In genomic region chr1:35269190-35269988, GRCh38 we compare ENCODE assay signal across 1 cellular context.
TF ChIP-seq lines count a peak whose summit lies in the region.

No MANE protein-coding gene starts in this region.

TF ChIP-seq in K562, 482 proteins besides CTCF, POLR2A, EP300 and RAD21 (continued from another document):
- TF ChIP-seq ZHX1 (conservative IDR thresholded peaks at IDR 0.05; ENCODE audit: low read length) = no peak
- TF ChIP-seq ZMIZ1 (IDR thresholded peaks at IDR 0.05; ENCODE audit: low read depth in 2 of 2, low read length in 2 of 2) = peak in 1 of 2 experiments; percentile 3; a peak in 1 of 4 replicates
- TF ChIP-seq CEBPB (tag; IDR thresholded peaks at IDR 0.05) = peak; percentile 98
- TF ChIP-seq HDAC2 (IDR thresholded peaks at IDR 0.05) = 0 out of 2 replicates have a peak, but pooled peaks have one; percentile 46
- TF ChIP-seq ZBTB40 (IDR thresholded peaks at IDR 0.05) = peak; percentile 39; the same call in 1 of the 2 replicates
- no peak for TF ChIP-seq ZBTB40 (CRISPR knock-in tag; IDR thresholded peaks at IDR 0.05)
- peak; percentile 51 for TF ChIP-seq DACH1 (IDR thresholded peaks at IDR 0.05; ENCODE audit: partially characterized antibody)
- TF ChIP-seq ARNT (IDR thresholded peaks at IDR 0.05) = no peak; a peak in 1 of 4 replicates
- TF ChIP-seq DPF2 (IDR thresholded peaks at IDR 0.05) = peak; percentile 27; the same call in 1 of the 2 replicates
- TF ChIP-seq IFI16 (CRISPR knock-in tag; IDR thresholded peaks at IDR 0.05) = no peak
- no peak for TF ChIP-seq GTF2F1 (IDR thresholded peaks at IDR 0.05; ENCODE audit: low read depth, low read length)
- TF ChIP-seq RBBP5 (IDR thresholded peaks at IDR 0.05; ENCODE audit: borderline replicate concordance, insufficient read depth, low read length, poor library complexity, severe bottlenecking) = peak; percentile 44
- TF ChIP-seq KAT8 (IDR thresholded peaks at IDR 0.05; ENCODE audit: low read depth) = no peak
- peak; percentile 57 for TF ChIP-seq ETV1 (tag; conservative IDR thresholded peaks at IDR 0.05; ENCODE audit: low read depth)
- TF ChIP-seq GATAD2A (IDR thresholded peaks at IDR 0.05) = 0 out of 2 replicates have a peak, but pooled peaks have one; percentile 59
- no peak for TF ChIP-seq HES1 (IDR thresholded peaks at IDR 0.05; ENCODE audit: low read depth)
- no peak for TF ChIP-seq ZNF140 (CRISPR knock-in tag; IDR thresholded peaks at IDR 0.05)
- no peak for TF ChIP-seq AFF1 (IDR thresholded peaks at IDR 0.05; ENCODE audit: low read depth in 1 of 2, partially characterized antibody in 2 of 2)
- no peak for TF ChIP-seq HEY1 (CRISPR knock-in tag; IDR thresholded peaks at IDR 0.05; ENCODE audit: borderline replicate concordance)
- TF ChIP-seq RCOR1 (IDR thresholded peaks at IDR 0.05; ENCODE audit: borderline replicate concordance in 1 of 2, low read depth in 2 of 2, low read length in 2 of 2) = 0 out of 4 replicates have a peak, but pooled peaks of 1 of the 2 experiments have one; percentile 23
- TF ChIP-seq RBM22 (IDR thresholded peaks at IDR 0.05; ENCODE audit: low read depth, low read length, poor library complexity, severe bottlenecking) = peak; percentile 37
- peak; percentile 17 for TF ChIP-seq CHD1 (IDR thresholded peaks at IDR 0.05; ENCODE audit: low read length)
- peak; percentile 24 for TF ChIP-seq PHF20 (IDR thresholded peaks at IDR 0.05; ENCODE audit: partially characterized antibody)
- TF ChIP-seq KDM1A (IDR thresholded peaks at IDR 0.05) = 0 out of 4 replicates have a peak, but pooled peaks of 1 of the 2 experiments have one; percentile 13
- TF ChIP-seq SPI1 (IDR thresholded peaks at IDR 0.05; ENCODE audit: borderline replicate concordance, low read depth, low read length) = peak; percentile 52; the same call in 1 of the 2 replicates
- peak; percentile 56; the same call in 1 of the 2 replicates for TF ChIP-seq CEBPG (CRISPR knock-in tag; IDR thresholded peaks at IDR 0.05)
- peak; percentile 94 to 99 for TF ChIP-seq CEBPG (tag; conservative IDR thresholded peaks at IDR 0.05 in 1 of 2, IDR thresholded peaks at IDR 0.05 in 1 of 2)
- TF ChIP-seq TARDBP (IDR thresholded peaks at IDR 0.05) = no peak
- no peak for TF ChIP-seq ZNF785 (CRISPR knock-in tag; IDR thresholded peaks at IDR 0.05)
- TF ChIP-seq SAP30 (IDR thresholded peaks at IDR 0.05; ENCODE audit: borderline replicate concordance, insufficient read depth, low read depth, low read length, poor library complexity, severe bottlenecking) = peak; percentile 40
- peak; percentile 35; the same call in 1 of the 2 replicates for TF ChIP-seq ZBTB7A (IDR thresholded peaks at IDR 0.05; ENCODE audit: borderline replicate concordance, control insufficient read depth, low read depth, low read length)
- TF ChIP-seq HINFP (tag; conservative IDR thresholded peaks at IDR 0.05; ENCODE audit: low read depth) = 0 out of 2 replicates have a peak, but pooled peaks have one; percentile 20
- no peak for TF ChIP-seq THRB (CRISPR knock-in tag; conservative IDR thresholded peaks at IDR 0.05)
